In genomic region chr2:8652774-8653426, GRCh38 we compare ENCODE assay signal across 18 cellular contexts.
"Had no signal": no experiment of that assay in that cellular context is flagged by ENCODE, and none has a peak within 500 bp of the region (broad histone marks: within the 10 kb centered on the region; RNA-seq: fewer than 3 reads in every experiment).

No MANE protein-coding gene starts in this region.

- DNase-seq: activated CD4-positive, alpha-beta T cell treated with anti-CD3 and anti-CD28 coated beads, Interleukin-2, amount 10 ng/mL, durations not matched to agents 24 days and 14 days; activated CD8-positive, alpha-beta T cell treated with anti-CD3 and anti-CD28 coated beads, Interleukin-2, amount 10 ng/mL, durations not matched to agents 7 days and 5 days; activated gamma-delta T cell; activated T-cell treated with anti-CD3 and anti-CD28 coated beads, Interleukin-2, amount 50 U/mL, for 48 hours; cerebellar nuclear complex; cortex of kidney; left cardiac atrium; lower lobe of right lung; ovary; stimulated activated CD8-positive, alpha-beta memory T cell treated with anti-CD3 and anti-CD28 coated beads, Interleukin-4, amount 100 ng/mL, for 48 hours; stimulated activated naive CD4-positive, alpha-beta T cell had no signal

- H3K27me3 ChIP-seq: ascending aorta, esophagus muscularis mucosa, ovary, thyroid gland had no signal

- FAIRE-seq: endothelial cell of umbilical vein, urothelium cell line had no signal

- H3K4me1 ChIP-seq: ascending aorta, esophagus muscularis mucosa, lower lobe of right lung had no signal

- H3K36me3 ChIP-seq: ascending aorta, esophagus muscularis mucosa, lower lobe of right lung, ovary, spleen, thyroid gland had no signal

- H3K36me3 Mint-ChIP-seq: activated naive CD4-positive, alpha-beta T cell treated with anti-CD3 and anti-CD28 coated beads, Interleukin-2, amount 50 U/mL, for 24 hours had no signal

- ATAC-seq: activated CD8-positive, alpha-beta T cell treated with anti-CD3 and anti-CD28 coated beads, Interleukin-2, amount 10 ng/mL, durations not matched to agents 7 days and 5 days; left cardiac atrium; lower lobe of right lung had no signal

- H3K27ac ChIP-seq: ascending aorta, esophagus muscularis mucosa, lower lobe of right lung, ovary, spleen had no signal

- H3K4me3 ChIP-seq: ascending aorta, esophagus muscularis mucosa, lower lobe of right lung, ovary, spleen, thyroid gland had no signal

- H3K27ac Mint-ChIP-seq: activated CD4-positive, alpha-beta T cell treated with anti-CD3 and anti-CD28 coated beads, Interleukin-2, amount 10 ng/mL, durations not matched to agents 24 days and 14 days; activated CD8-positive, alpha-beta T cell treated with anti-CD3 and anti-CD28 coated beads, Interleukin-2, amount 10 ng/mL, durations not matched to agents 7 days and 5 days; activated naive CD4-positive, alpha-beta T cell treated with anti-CD3 and anti-CD28 coated beads, Interleukin-2, amount 50 U/mL, for 24 hours had no signal

- H3K27me3 Mint-ChIP-seq: activated naive CD4-positive, alpha-beta T cell treated with anti-CD3 and anti-CD28 coated beads, Interleukin-2, amount 50 U/mL, for 24 hours had no signal

- H3K9me3 ChIP-seq: ascending aorta, esophagus muscularis mucosa, lower lobe of right lung, ovary, thyroid gland had no signal

- H3K9me3 Mint-ChIP-seq: activated CD4-positive, alpha-beta T cell treated with anti-CD3 and anti-CD28 coated beads, Interleukin-2, amount 10 ng/mL, durations not matched to agents 24 days and 14 days; activated naive CD4-positive, alpha-beta T cell treated with anti-CD3 and anti-CD28 coated beads, Interleukin-2, amount 50 U/mL, for 24 hours had no signal

- H3K4me3 Mint-ChIP-seq: activated CD4-positive, alpha-beta T cell treated with anti-CD3 and anti-CD28 coated beads, Interleukin-2, amount 10 ng/mL, durations not matched to agents 24 days and 14 days; activated CD8-positive, alpha-beta T cell treated with anti-CD3 and anti-CD28 coated beads, Interleukin-2, amount 10 ng/mL, durations not matched to agents 7 days and 5 days; activated naive CD4-positive, alpha-beta T cell treated with anti-CD3 and anti-CD28 coated beads, Interleukin-2, amount 50 U/mL, for 24 hours had no signal
